Comparison of ENCODE assay signal across 8 cellular contexts in genomic region chr2:176814740-176815367, GRCh38.
DNase-seq lines count a peak whose midpoint lies in the region; ATAC-seq and TF ChIP-seq lines count a peak whose summit lies in the region.

No MANE protein-coding gene starts in this region.

- peaks cover 5% of the 10 kb centered on the region for H3K27me3 Mint-ChIP-seq in activated CD4-positive, alpha-beta memory T cell treated with anti-CD3 and anti-CD28 coated beads, Interleukin-2, amount 10 ng/mL, durations not matched to agents 7 days and 5 days

- H3K27ac Mint-ChIP-seq in activated CD4-positive, alpha-beta memory T cell treated with anti-CD3 and anti-CD28 coated beads, Interleukin-2, amount 10 ng/mL, durations not matched to agents 7 days and 5 days, result no peak overlapping the region

- H3K4me1 Mint-ChIP-seq in activated CD4-positive, alpha-beta memory T cell treated with anti-CD3 and anti-CD28 coated beads, Interleukin-2, amount 10 ng/mL, durations not matched to agents 7 days and 5 days, result peaks cover 4% of the 10 kb centered on the region

- CTCF ChIA-PET in HEK293 (lab: Yijun Ruan, JAX), result interaction anchor here (0.6 to 4.1 kb wide), 31 partner anchors 8 to 688 kb away, joined by 3 to 23 read pairs (median 4); no protein-coding TSS in a partner anchor
- CTCF ChIA-PET in activated CD4-positive, alpha-beta memory T cell treated with anti-CD3 and anti-CD28 coated beads, Interleukin-2, amount 10 ng/mL, durations not matched to agents 7 days and 5 days (lab: Charles Lee), result interaction anchor here (0.6 to 3.6 kb wide), 16 partner anchors 10 to 938 kb away, joined by 3 to 31 read pairs (median 4); no protein-coding TSS in a partner anchor

- H3K27ac ChIP-seq in HEK293 (ENCODE audit: extremely low read depth, low read depth, low read length), result no peak overlapping the region

- H3K4me1 ChIP-seq in HEK293 (ENCODE audit: control insufficient read depth, insufficient read depth, low read length), result peaks cover 4% of the 10 kb centered on the region; the same call in 1 of the 2 replicates

- no peak for ATAC-seq in HG02571 (IDR thresholded peaks at IDR 0.05; ENCODE audit: unreplicated experiment)

- TF ChIP-seq CTCF in HEK293 (tag by site-specific recombination; IDR thresholded peaks at IDR 0.05), result peak; percentile 36; the same call in 1 of the 2 replicates

- H3K36me3 Mint-ChIP-seq in activated CD4-positive, alpha-beta memory T cell treated with anti-CD3 and anti-CD28 coated beads, Interleukin-2, amount 10 ng/mL, durations not matched to agents 7 days and 5 days (ENCODE audit: low read depth), result no peaks in the 10 kb centered on the region

- H3K4me3 Mint-ChIP-seq in activated CD4-positive, alpha-beta memory T cell treated with anti-CD3 and anti-CD28 coated beads, Interleukin-2, amount 10 ng/mL, durations not matched to agents 7 days and 5 days, result no peak overlapping the region

- POLR2A ChIA-PET in HEK293 (lab: Yijun Ruan, JAX), result interaction anchor here (0.6 to 2.0 kb wide), 3 partner anchors 161 to 360 kb away, joined by 3 to 7 read pairs (median 3); no protein-coding TSS in a partner anchor
- POLR2A ChIA-PET in activated CD4-positive, alpha-beta memory T cell treated with anti-CD3 and anti-CD28 coated beads, Interleukin-2, amount 10 ng/mL, durations not matched to agents 7 days and 5 days (lab: Charles Lee), result interaction anchor here (1.0 kb wide), 1 partner anchor 10 kb away, joined by 3 read pairs; no protein-coding TSS in a partner anchor

- no peaks in the 10 kb centered on the region for H3K9me3 Mint-ChIP-seq in activated CD4-positive, alpha-beta memory T cell treated with anti-CD3 and anti-CD28 coated beads, Interleukin-2, amount 10 ng/mL, durations not matched to agents 7 days and 5 days

- peak; percentile 8 for DNase-seq in activated CD4-positive, alpha-beta T cell treated with anti-CD3 and anti-CD28 coated beads for 48 hours
- no peak for DNase-seq in activated CD4-positive, alpha-beta T cell treated with anti-CD3 and anti-CD28 coated beads, Interleukin-2, amount 50 U/mL, for 48 hours
- DNase-seq in NCI-H69 (lab: John Stamatoyannopoulos, UW), result peak; percentile 73
- peak; percentile 20 for DNase-seq in central memory CD4-positive, alpha-beta T cell
- peak; percentile 28 for DNase-seq in myocyte (ENCODE audit: low read depth)
- DNase-seq in activated CD4-positive, alpha-beta memory T cell treated with anti-CD3 and anti-CD28 coated beads, Interleukin-2, amount 10 ng/mL, durations not matched to agents 7 days and 5 days, result no peak

- H3K9me3 ChIP-seq in HEK293 (ENCODE audit: control insufficient read depth, insufficient read depth, low read depth, low read length), result no peaks in the 10 kb centered on the region

- no peak overlapping the region for H3K4me3 ChIP-seq in HEK293 (ENCODE audit: low read depth, low read length)

- no peaks in the 10 kb centered on the region for H3K36me3 ChIP-seq in HEK293 (ENCODE audit: control insufficient read depth in 2 of 2, insufficient read depth in 1 of 2, low read length in 2 of 2)

TF ChIP-seq in HEK293, 187 proteins besides CTCF, POLR2A, EP300 and RAD21:
- TF ChIP-seq, protein P1, sequence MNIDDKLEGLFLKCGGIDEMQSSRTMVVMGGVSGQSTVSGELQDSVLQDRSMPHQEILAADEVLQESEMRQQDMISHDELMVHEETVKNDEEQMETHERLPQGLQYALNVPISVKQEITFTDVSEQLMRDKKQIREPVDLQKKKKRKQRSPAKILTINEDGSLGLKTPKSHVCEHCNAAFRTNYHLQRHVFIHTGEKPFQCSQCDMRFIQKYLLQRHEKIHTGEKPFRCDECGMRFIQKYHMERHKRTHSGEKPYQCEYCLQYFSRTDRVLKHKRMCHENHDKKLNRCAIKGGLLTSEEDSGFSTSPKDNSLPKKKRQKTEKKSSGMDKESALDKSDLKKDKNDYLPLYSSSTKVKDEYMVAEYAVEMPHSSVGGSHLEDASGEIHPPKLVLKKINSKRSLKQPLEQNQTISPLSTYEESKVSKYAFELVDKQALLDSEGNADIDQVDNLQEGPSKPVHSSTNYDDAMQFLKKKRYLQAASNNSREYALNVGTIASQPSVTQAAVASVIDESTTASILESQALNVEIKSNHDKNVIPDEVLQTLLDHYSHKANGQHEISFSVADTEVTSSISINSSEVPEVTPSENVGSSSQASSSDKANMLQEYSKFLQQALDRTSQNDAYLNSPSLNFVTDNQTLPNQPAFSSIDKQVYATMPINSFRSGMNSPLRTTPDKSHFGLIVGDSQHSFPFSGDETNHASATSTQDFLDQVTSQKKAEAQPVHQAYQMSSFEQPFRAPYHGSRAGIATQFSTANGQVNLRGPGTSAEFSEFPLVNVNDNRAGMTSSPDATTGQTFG (tag by site-specific recombination; IDR thresholded peaks at IDR 0.05; ENCODE audit: borderline replicate concordance), result no peak
- TF ChIP-seq ZNF596 (tag by site-specific recombination; IDR thresholded peaks at IDR 0.05) (peak; percentile 84), ZNF654 (tag by site-specific recombination; IDR thresholded peaks at IDR 0.05; ENCODE audit: low read depth) (peak; percentile 56), ZNF600 (tag by site-specific recombination; IDR thresholded peaks at IDR 0.05) (no peak)
- TF ChIP-seq, protein P2, sequence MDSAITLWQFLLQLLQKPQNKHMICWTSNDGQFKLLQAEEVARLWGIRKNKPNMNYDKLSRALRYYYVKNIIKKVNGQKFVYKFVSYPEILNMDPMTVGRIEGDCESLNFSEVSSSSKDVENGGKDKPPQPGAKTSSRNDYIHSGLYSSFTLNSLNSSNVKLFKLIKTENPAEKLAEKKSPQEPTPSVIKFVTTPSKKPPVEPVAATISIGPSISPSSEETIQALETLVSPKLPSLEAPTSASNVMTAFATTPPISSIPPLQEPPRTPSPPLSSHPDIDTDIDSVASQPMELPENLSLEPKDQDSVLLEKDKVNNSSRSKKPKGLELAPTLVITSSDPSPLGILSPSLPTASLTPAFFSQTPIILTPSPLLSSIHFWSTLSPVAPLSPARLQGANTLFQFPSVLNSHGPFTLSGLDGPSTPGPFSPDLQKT (IDR thresholded peaks at IDR 0.05; ENCODE audit: borderline replicate concordance, low read depth, low read length), result no peak
TF ChIP-seq in HEK293: peak in this region for 2.

Comparison
In these comparisons a context has a peak if more than half of its experiments do, and no peak if none do; other contexts are left out.
1. DNase-seq: peak in activated CD4-positive, alpha-beta T cell treated with anti-CD3 and anti-CD28 coated beads for 48 hours (single experiment), NCI-H69 (single experiment), central memory CD4-positive, alpha-beta T cell (single experiment) and myocyte (single experiment); none in activated CD4-positive, alpha-beta T cell treated with anti-CD3 and anti-CD28 coated beads, Interleukin-2, amount 50 U/mL, for 48 hours (0 of 2) and activated CD4-positive, alpha-beta memory T cell treated with anti-CD3 and anti-CD28 coated beads, Interleukin-2, amount 10 ng/mL, durations not matched to agents 7 days and 5 days (single experiment).